8 cellular contexts compared by ENCODE assay signal in the genomic region with DNA sequence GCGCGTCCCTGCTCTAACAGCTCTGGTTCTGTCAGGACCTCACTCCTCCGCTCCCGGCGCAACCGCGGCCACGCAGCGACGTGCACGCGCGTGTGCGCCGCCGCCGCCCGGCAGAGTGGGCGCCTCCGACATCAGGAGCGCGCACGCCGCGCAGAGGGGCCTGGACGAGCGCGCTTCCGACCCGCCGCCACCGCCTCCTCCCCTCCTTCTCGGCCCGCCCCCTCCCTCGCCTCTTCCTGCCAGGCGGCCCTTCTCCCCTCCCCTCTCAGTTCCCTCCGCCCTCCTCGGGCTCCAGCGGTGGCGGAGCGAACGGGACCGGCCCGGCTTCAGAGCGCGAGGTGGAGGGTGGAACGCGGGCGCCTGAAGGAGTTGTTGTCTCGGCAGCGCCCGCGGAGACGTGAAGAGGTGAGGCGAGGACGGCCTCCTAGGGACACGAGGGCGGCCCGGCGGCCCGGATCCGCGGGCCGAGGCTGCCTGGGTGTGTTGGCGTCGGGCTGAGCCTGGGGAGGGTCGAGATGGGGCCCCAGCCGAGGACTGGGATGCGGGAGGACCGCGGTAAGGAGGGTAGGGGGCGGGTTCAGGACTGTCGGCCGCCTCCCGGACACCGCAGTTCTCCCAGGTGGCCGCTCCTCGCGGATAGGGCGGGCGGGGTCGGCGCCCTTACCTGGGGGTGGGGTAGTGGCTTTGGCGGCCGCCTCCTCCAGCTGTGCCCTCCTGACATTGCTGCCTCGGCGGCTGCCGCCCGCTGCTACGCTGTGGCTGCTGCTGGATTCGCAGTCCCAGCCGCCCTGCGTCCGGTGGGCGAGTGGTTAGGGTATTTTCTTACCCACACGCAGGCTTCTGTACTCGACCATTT. TPM values are rescaled to one million over a fixed set of nuclear protein-coding genes. Genes with fewer than 3 reads are reported as not detected.
DNase-seq lines count a peak whose midpoint lies in the region; ATAC-seq and TF ChIP-seq lines count a peak whose summit lies in the region.

A gene (plus strand): TSS at position 268 of the 856 bp plus-strand sequence.

- H3K4me1 Mint-ChIP-seq in CD8-positive, alpha-beta T cell (ENCODE audit: low read depth), result peaks cover 53% of the 10 kb centered on the region

- no peaks in the 10 kb centered on the region for H3K27me3 Mint-ChIP-seq in CD8-positive, alpha-beta T cell (ENCODE audit: low read depth)

- H3K4me1 ChIP-seq in CD8-positive, alpha-beta T cell (ENCODE audit: insufficient read depth, low read length), result peaks cover 16% of the 10 kb centered on the region
- peaks cover 0 to 4% of the 10 kb centered on the region in 2 donors for H3K4me1 ChIP-seq in lung (ENCODE audit: control insufficient read depth in 2 of 2, insufficient read depth in 2 of 2, low read length in 2 of 2)

- intact Hi-C loops in CD8-positive, alpha-beta T cell (cut with DNase I, micrococcal nuclease), result loop anchor here (1.0 to 10.0 kb wide), 15 partner anchors 45 to 1627 kb away; a partner anchor contains a TSS

- peak within 1 kb of the TSS; percentile 91 for H3K4me3 Mint-ChIP-seq in CD8-positive, alpha-beta T cell

- CTCF ChIA-PET in CD8-positive, alpha-beta T cell (lab: Charles Lee), result no interaction called here

- DNase-seq in CD8-positive, alpha-beta T cell, result peak; percentile 90 to 95 (median 93)
- DNase-seq in HS-5 (ENCODE audit: low read depth) (peak; percentile 63), NK-92 (lab: John Stamatoyannopoulos, UW; ENCODE audit: unreplicated experiment) (peak; percentile 65), lung (ENCODE audit: low spot score) (peak; percentile 94)
- DNase-seq in activated CD8-positive, alpha-beta memory T cell treated with anti-CD3 and anti-CD28 coated beads for 24 hours, result peak; percentile 93
- peak; percentile 88 for DNase-seq in effector CD4-positive, alpha-beta T cell
- DNase-seq in stimulated activated CD4-positive, alpha-beta T cell treated with anti-CD3 and anti-CD28 coated beads, TNF-alpha, amount 100 ng/mL, for 24 hours (ENCODE audit: low read depth in 3 of 3), result peak; percentile 81 to 93 (median 86)

- H3K27ac Mint-ChIP-seq in CD8-positive, alpha-beta T cell, result peak within 1 kb of the TSS; percentile 96

- H3K27ac ChIP-seq in CD8-positive, alpha-beta T cell (ENCODE audit: low read depth, low read length), result peak within 1 kb of the TSS; percentile 73
- peak within 1 kb of the TSS; percentile 90 to 97 for H3K27ac ChIP-seq in lung (ENCODE audit: low read depth in 1 of 2, low read length in 1 of 2)

- H3K36me3 ChIP-seq in CD8-positive, alpha-beta T cell (ENCODE audit: insufficient read depth, low read length), result no peaks in the 10 kb centered on the region
- H3K36me3 ChIP-seq in lung (ENCODE audit: control insufficient read depth in 2 of 2, insufficient read depth in 2 of 2, low read length in 2 of 2), result no peaks in the 10 kb centered on the region

- H3K9me3 Mint-ChIP-seq in CD8-positive, alpha-beta T cell, result no peaks in the 10 kb centered on the region

- POLR2A ChIA-PET in CD8-positive, alpha-beta T cell (lab: Charles Lee), result interaction anchor here (0.6 kb wide), 1 partner anchor 292 kb away, joined by 4 read pairs; a partner anchor contains a TSS

- peak; percentile 90 for ATAC-seq in CD8-positive, alpha-beta T cell
- peak; percentile 32 for ATAC-seq in GM19468 (IDR thresholded peaks at IDR 0.05; ENCODE audit: extremely low read depth, unreplicated experiment)
- peak; percentile 99 for ATAC-seq in lung (ENCODE audit: insufficient read depth, low FRiP score)

- peaks cover 6% of the 10 kb centered on the region for H3K36me3 Mint-ChIP-seq in CD8-positive, alpha-beta T cell

- peak within 1 kb of the TSS; percentile 73 for H3K4me3 ChIP-seq in CD8-positive, alpha-beta T cell (ENCODE audit: low read depth, low read length)
- peak within 1 kb of the TSS; percentile 79 for H3K4me3 ChIP-seq in lung

- no peaks in the 10 kb centered on the region for H3K9me3 ChIP-seq in CD8-positive, alpha-beta T cell (ENCODE audit: low read length)
- no peaks in the 10 kb centered on the region for H3K9me3 ChIP-seq in lung (ENCODE audit: control insufficient read depth in 2 of 2, insufficient read depth in 1 of 2, low read length in 1 of 2)

- WGBS in lung, 2 donors, result 0% methylated on average over 83 to 97 of the region's 97 CpGs

- H3K27me3 ChIP-seq in CD8-positive, alpha-beta T cell (ENCODE audit: insufficient read depth, low read length), result no peaks in the 10 kb centered on the region
- H3K27me3 ChIP-seq in lung (ENCODE audit: control insufficient read depth, insufficient read depth), result no peaks in the 10 kb centered on the region

- no peak for TF ChIP-seq CTCF in CD8-positive, alpha-beta T cell (IDR thresholded peaks at IDR 0.05)
- TF ChIP-seq CTCF in lung (IDR thresholded peaks at IDR 0.05; ENCODE audit: control extremely low read depth, extremely low read depth), result no peak

RNA-seq across cellular contexts. Expression of the gene that starts here (rescaled TPM):
- total RNA-seq in CD8-positive, alpha-beta T cell, result 10 to 100 TPM; 60.7 to 65.1 TPM
- total RNA-seq in lung, result 100 to 1,000 TPM in 1 of 2 donors, 10 to 100 TPM in 1; 58.2 to 123 TPM
- 10 to 100 TPM; 16.0 to 30.8 TPM for polyA plus RNA-seq in lung

Comparison
In these comparisons a context has a peak if more than half of its experiments do, and no peak if none do; other contexts are left out.
1. Peak in every context shown above with its lines: DNase-seq, ATAC-seq, H3K4me3 ChIP-seq and H3K27ac ChIP-seq.
2. ATAC-seq: peak in every context shown above with its lines; median percentile 99 in lung; 90 in CD8-positive, alpha-beta T cell; 32 in GM19468.